In genomic region chr2:3303583-3304406, GRCh38 we compare ENCODE assay signal across 8 cellular contexts.
DNase-seq lines count a peak whose midpoint lies in the region; ATAC-seq, FAIRE-seq and TF ChIP-seq lines count a peak whose summit lies in the region.

No MANE protein-coding gene starts in this region.

- no peaks in the 10 kb centered on the region for H3K27me3 ChIP-seq in MM.1S (replicated peaks; ENCODE audit: insufficient read depth, low read length)
- H3K27me3 ChIP-seq in pancreas, result no peaks in the 10 kb centered on the region
- H3K27me3 ChIP-seq in tibial nerve, result no peaks in the 10 kb centered on the region

- CTCF ChIA-PET in HEK293 (lab: Yijun Ruan, JAX), result interaction anchor here (0.5 to 1.0 kb wide), 4 partner anchors 14 to 585 kb away, joined by 3 read pairs; no protein-coding TSS in a partner anchor

- no peak for FAIRE-seq in pancreas (lab: Jason Lieb, UNC)

- peak; percentile 99 to 100 (median 100) for ATAC-seq in pancreas

- no peaks in the 10 kb centered on the region for H3K79me2 ChIP-seq in MM.1S (ENCODE audit: low read length)

- no peaks in the 10 kb centered on the region for H3F3A ChIP-seq in MM.1S (ENCODE audit: insufficient read depth, low read length)

- H3K27ac ChIP-seq in HEK293 (ENCODE audit: extremely low read depth, low read depth, low read length), result no peak overlapping the region
- no peak overlapping the region for H3K27ac ChIP-seq in MM.1S (ENCODE audit: low read length)
- H3K27ac ChIP-seq in SK-N-MC, result no peak overlapping the region
- peak overlapping the region in 1 of 4 donors; percentile 29 for H3K27ac ChIP-seq in pancreas
- peak overlapping the region in 2 of 4 donors; percentile 14 to 53 for H3K27ac ChIP-seq in tibial nerve

- H3K27ac Mint-ChIP-seq in activated naive CD4-positive, alpha-beta T cell treated with anti-CD3 and anti-CD28 coated beads, Interleukin-2, amount 50 U/mL, for 24 hours, result peak overlapping the region; percentile 90

- H2AFZ ChIP-seq in MM.1S (ENCODE audit: low read length), result 0 out of 2 replicates have a peak overlapping the region, but pooled peaks have one; percentile 35

- no peaks in the 10 kb centered on the region for H4K20me1 ChIP-seq in MM.1S (ENCODE audit: insufficient read depth, low read length)

- intact Hi-C loops in head of caudate nucleus (cut with DNase I) (loop anchor here (5.0 to 10.0 kb wide), 2 partner anchors 74 to 99 kb away; partner anchors contain the start of genes EIPR1 and TRAPPC12), pancreas (cut with DNase I) (no loop called here)

- H3K9me2 ChIP-seq in MM.1S (replicated peaks; ENCODE audit: insufficient read depth, low read length), result no peaks in the 10 kb centered on the region

- H3K9ac ChIP-seq in MM.1S (ENCODE audit: low read length), result no peak overlapping the region
- H3K9ac ChIP-seq in SK-N-MC (ENCODE audit: insufficient read length), result peak overlapping the region; percentile 78

- POLR2A ChIA-PET in HEK293 (lab: Yijun Ruan, JAX), result no interaction called here

- no peaks in the 10 kb centered on the region for H3K27me3 Mint-ChIP-seq in activated naive CD4-positive, alpha-beta T cell treated with anti-CD3 and anti-CD28 coated beads, Interleukin-2, amount 50 U/mL, for 24 hours

- H3K4me1 ChIP-seq in HEK293 (ENCODE audit: control insufficient read depth, insufficient read depth, low read length), result no peaks in the 10 kb centered on the region
- no peaks in the 10 kb centered on the region for H3K4me1 ChIP-seq in MM.1S (ENCODE audit: low read length)
- no peaks in the 10 kb centered on the region for H3K4me1 ChIP-seq in pancreas
- peaks cover 0 to 10% (median 0%) of the 10 kb centered on the region in 4 donors for H3K4me1 ChIP-seq in tibial nerve

- peaks cover 0 to 3% of the 10 kb centered on the region in 2 experiments; a peak in 1 of 3 replicates for H3K36me3 ChIP-seq in HEK293 (ENCODE audit: control insufficient read depth in 2 of 2, insufficient read depth in 1 of 2, low read length in 2 of 2)
- no peaks in the 10 kb centered on the region for H3K36me3 ChIP-seq in MM.1S (replicated peaks; ENCODE audit: insufficient read depth, low read length)
- H3K36me3 ChIP-seq in SK-N-MC (ENCODE audit: insufficient read depth, low read length), result no peaks in the 10 kb centered on the region
- peaks cover 0 to 5% (median 0%) of the 10 kb centered on the region in 3 donors for H3K36me3 ChIP-seq in pancreas
- no peaks in the 10 kb centered on the region for H3K36me3 ChIP-seq in tibial nerve

- no peak for TF ChIP-seq EP300 in tibial nerve (IDR thresholded peaks at IDR 0.05)

- peak; percentile 81 for TF ChIP-seq CTCF in HEK293 (tag by site-specific recombination; IDR thresholded peaks at IDR 0.05)
- TF ChIP-seq CTCF in MM.1S (IDR thresholded peaks at IDR 0.05; ENCODE audit: low read length), result peak; percentile 51
- peak; percentile 88 to 94 (median 90) for TF ChIP-seq CTCF in pancreas (IDR thresholded peaks at IDR 0.05)
- peak; percentile 89 to 94 (median 93) for TF ChIP-seq CTCF in tibial nerve (IDR thresholded peaks at IDR 0.05)

- WGBS in pancreas, 2 donors, result 35 to 36% methylated on average over 34 of the region's 34 CpGs
- WGBS in tibial nerve, 2 donors, result 39 to 43% methylated on average over 32 to 34 of the region's 34 CpGs

- no peaks in the 10 kb centered on the region for H3K9me3 Mint-ChIP-seq in activated naive CD4-positive, alpha-beta T cell treated with anti-CD3 and anti-CD28 coated beads, Interleukin-2, amount 50 U/mL, for 24 hours

- H3K4me3 ChIP-seq in HEK293 (ENCODE audit: low read depth, low read length) (no peak overlapping the region), MM.1S (ENCODE audit: low read length) (no peak overlapping the region), SK-N-MC (peak overlapping the region; percentile 70), pancreas (peak overlapping the region in 1 of 4 donors; percentile 26), tibial nerve (peak overlapping the region in 3 of 4 donors; percentile 5 to 35 (median 27))

- DNase-seq in GM03348 (ENCODE audit: low spot score) (peak; percentile 96), MM.1S (peak; percentile 18), SK-N-MC (ENCODE audit: low read depth, low spot score) (peak; percentile 12), head of caudate nucleus (peak; percentile 87 to 97 (median 92)), pancreas (peak; percentile 80 to 97 (median 88)), tibial nerve (ENCODE audit: low spot score in 2 of 2) (peak; percentile 76 to 87)

- no peak overlapping the region for H3K4me2 ChIP-seq in MM.1S (ENCODE audit: low read depth, low read length)

- H3K4me1 Mint-ChIP-seq in activated naive CD4-positive, alpha-beta T cell treated with anti-CD3 and anti-CD28 coated beads, Interleukin-2, amount 50 U/mL, for 24 hours, result peaks cover 28% of the 10 kb centered on the region

- H3K9me3 ChIP-seq in HEK293 (ENCODE audit: control insufficient read depth, insufficient read depth, low read depth, low read length), result no peaks in the 10 kb centered on the region
- no peaks in the 10 kb centered on the region for H3K9me3 ChIP-seq in MM.1S (replicated peaks; ENCODE audit: insufficient read depth, low read length)
- no peaks in the 10 kb centered on the region for H3K9me3 ChIP-seq in SK-N-MC (ENCODE audit: low read depth, low read length)
- no peaks in the 10 kb centered on the region for H3K9me3 ChIP-seq in pancreas
- H3K9me3 ChIP-seq in tibial nerve, result no peaks in the 10 kb centered on the region

- H3K4me3 Mint-ChIP-seq in activated naive CD4-positive, alpha-beta T cell treated with anti-CD3 and anti-CD28 coated beads, Interleukin-2, amount 50 U/mL, for 24 hours, result peak overlapping the region; percentile 47

- peaks cover 2% of the 10 kb centered on the region for H3K36me3 Mint-ChIP-seq in activated naive CD4-positive, alpha-beta T cell treated with anti-CD3 and anti-CD28 coated beads, Interleukin-2, amount 50 U/mL, for 24 hours

- TF ChIP-seq POLR2A in tibial nerve (IDR thresholded peaks at IDR 0.05), result no peak

TF ChIP-seq in HEK293, 187 proteins besides CTCF, POLR2A, EP300 and RAD21 (continues in another document):
- peak; percentile 55; the same call in 1 of the 2 replicates for TF ChIP-seq ZNF2 (tag by site-specific recombination; IDR thresholded peaks at IDR 0.05)
- no peak for TF ChIP-seq REST (tag by site-specific recombination; IDR thresholded peaks at IDR 0.05)
- no peak for TF ChIP-seq ZNF18 (tag by site-specific recombination; IDR thresholded peaks at IDR 0.05)
- TF ChIP-seq, protein P1, sequence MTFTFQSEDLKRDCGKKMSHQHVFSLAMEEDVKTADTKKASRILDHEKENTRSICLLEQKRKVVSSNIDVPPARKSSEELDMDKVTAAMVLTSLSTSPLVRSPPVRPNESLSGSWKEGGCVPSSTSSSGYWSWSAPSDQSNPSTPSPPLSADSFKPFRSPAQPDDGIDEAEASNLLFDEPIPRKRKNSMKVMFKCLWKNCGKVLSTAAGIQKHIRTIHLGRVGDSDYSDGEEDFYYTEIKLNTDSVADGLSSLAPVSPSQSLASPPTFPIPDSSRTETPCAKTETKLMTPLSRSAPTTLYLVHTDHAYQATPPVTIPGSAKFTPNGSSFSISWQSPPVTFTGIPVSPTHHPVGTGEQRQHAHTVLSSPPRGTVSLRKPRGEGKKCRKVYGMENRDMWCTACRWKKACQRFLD (tag by site-specific recombination; IDR thresholded peaks at IDR 0.05), result no peak
- TF ChIP-seq ZBTB17 (tag by site-specific recombination; IDR thresholded peaks at IDR 0.05), result peak; percentile 51
- TF ChIP-seq SP2 (tag by site-specific recombination; IDR thresholded peaks at IDR 0.05), result no peak
- TF ChIP-seq ZNF600 (tag by site-specific recombination; IDR thresholded peaks at IDR 0.05), result 0 out of 2 replicates have a peak, but pooled peaks have one; percentile 14

Comparison
In these comparisons a context has a peak if more than half of its experiments do, and no peak if none do; other contexts are left out.
1. DNase-seq: peak in every context shown above with its lines; median percentile 96 in GM03348; 92 in head of caudate nucleus; 88 in pancreas; 82 in tibial nerve; 18 in MM.1S; 12 in SK-N-MC.
2. H3K4me3 ChIP-seq: peak in SK-N-MC (single experiment) and tibial nerve (3 of 4); none in HEK293 (single experiment) and MM.1S (single experiment).
3. Peak in every context shown above with its lines, with median percentiles within 50 percentile points of each other: CTCF ChIP-seq.